9 cellular contexts compared by ENCODE assay signal in genomic region chr14:50038398-50039119, GRCh38.
A peak's percentile ranks its signal among the peaks of the same experiment; 100 is the strongest.
DNase-seq lines count a peak whose midpoint lies in the region; ATAC-seq, FAIRE-seq and TF ChIP-seq lines count a peak whose summit lies in the region.
"Had no signal": no experiment of that assay in that cellular context is flagged by ENCODE, and none has a peak within 500 bp of the region (broad histone marks: within the 10 kb centered on the region; RNA-seq: fewer than 3 reads in every experiment).

No MANE protein-coding gene starts in this region.

- no peaks in the 10 kb centered on the region for H3K27me3 ChIP-seq in BLaER1
- no peaks in the 10 kb centered on the region for H3K27me3 ChIP-seq in H1 (replicated peaks in 1 of 4; ENCODE audit: control insufficient read depth in 3 of 4, extremely low read depth in 1 of 4, insufficient read depth in 3 of 4, low read length in 3 of 4)

- H3K79me1 ChIP-seq in H1 (ENCODE audit: low read depth, low read length) = no peaks in the 10 kb centered on the region

- no peak for FAIRE-seq in H1 (lab: Jason Lieb, UNC)

- H3K36me3 ChIP-seq in BLaER1 = no peaks in the 10 kb centered on the region
- no peaks in the 10 kb centered on the region for H3K36me3 ChIP-seq in H1 (ENCODE audit: control insufficient read depth in 2 of 4, insufficient read depth in 4 of 4, low read length in 3 of 4)

- H3K4me2 ChIP-seq in BLaER1 = peak overlapping the region; percentile 51
- no peak overlapping the region for H3K4me2 ChIP-seq in H1 (ENCODE audit: insufficient read depth in 1 of 2, low read depth in 2 of 2, low read length in 2 of 2)

- H3K23me2 ChIP-seq in H1 (ENCODE audit: low read depth, low read length) = no peaks in the 10 kb centered on the region

- TF ChIP-seq EP300 in H1 (IDR thresholded peaks at IDR 0.05; ENCODE audit: borderline replicate concordance in 1 of 2, low read depth in 2 of 2, low read length in 2 of 2) = no peak

- no peak overlapping the region for H2BK15ac ChIP-seq in H1 (ENCODE audit: low read length)

- H2AK5ac ChIP-seq in H1 (ENCODE audit: low read depth, low read length) = no peak overlapping the region

- H2BK12ac ChIP-seq in H1 (ENCODE audit: low read depth, low read length) = no peak overlapping the region

- H3K4me3 ChIP-seq in BLaER1 (no peak overlapping the region), H1 (ENCODE audit: extremely low read depth in 1 of 4, insufficient read depth in 2 of 4, low read depth in 3 of 4, low read length in 4 of 4) (no peak overlapping the region)

- H3K9me3 ChIP-seq in BLaER1 = no peaks in the 10 kb centered on the region
- no peaks in the 10 kb centered on the region for H3K9me3 ChIP-seq in T-helper 17 cell (ENCODE audit: control insufficient read depth, low read length, poor library complexity, severe bottlenecking)
- no peaks in the 10 kb centered on the region for H3K9me3 ChIP-seq in H1 (ENCODE audit: insufficient read depth in 2 of 2, low read depth in 1 of 2, low read length in 1 of 2)

- H4K5ac ChIP-seq in H1 (ENCODE audit: insufficient read length, low read depth, low read length) = no peak overlapping the region

- H3K27me3 Mint-ChIP-seq in T-helper 17 cell = no peaks in the 10 kb centered on the region

- H3K56ac ChIP-seq in H1 (replicated peaks; ENCODE audit: insufficient read length, low read depth, low read length) = no peak overlapping the region

- H4K91ac ChIP-seq in H1 (replicated peaks; ENCODE audit: insufficient read length, low read length) = no peak overlapping the region

- no peak for TF ChIP-seq POLR2A in H1 (IDR thresholded peaks at IDR 0.05; ENCODE audit: control extremely low read depth in 1 of 2, low read depth in 2 of 2, low read length in 2 of 2)

- no peak overlapping the region for H3K4ac ChIP-seq in H1 (replicated peaks; ENCODE audit: insufficient read length, low read depth, low read length)

- CTCF ChIA-PET in H1 (lab: Charles Lee; ENCODE audit: partially characterized antibody) = interaction anchor here (0.8 to 3.3 kb wide), 8 partner anchors 8 to 68 kb away, joined by 3 to 9 read pairs (median 4); no protein-coding TSS in a partner anchor

- H3K79me2 ChIP-seq in H1 (ENCODE audit: control insufficient read depth in 1 of 2, insufficient read depth in 2 of 2, low read length in 2 of 2) = no peaks in the 10 kb centered on the region
- H3K79me2 ChIP-seq: parathyroid adenoma had no signal

- H3K27ac ChIP-seq in BLaER1 (no peak overlapping the region), H1 (ENCODE audit: low read depth, low read length) (no peak overlapping the region)
- H3K27ac ChIP-seq: parathyroid adenoma had no signal

- H3K36me3 Mint-ChIP-seq in T-helper 17 cell (ENCODE audit: low read depth) = no peaks in the 10 kb centered on the region

- peak; percentile 75 for ATAC-seq in GM19328 (IDR thresholded peaks at IDR 0.05; ENCODE audit: unreplicated experiment)
- ATAC-seq in HG03280 (IDR thresholded peaks at IDR 0.05; ENCODE audit: unreplicated experiment) = peak; percentile 80
- ATAC-seq in T-helper 17 cell = peak; percentile 49

- H4K20me1 ChIP-seq in BLaER1 (no peaks in the 10 kb centered on the region), H1 (replicated peaks in 1 of 2; ENCODE audit: control insufficient read depth in 1 of 2, insufficient read depth in 2 of 2, low read length in 2 of 2) (no peaks in the 10 kb centered on the region)

- no peak overlapping the region for H2BK120ac ChIP-seq in H1 (replicated peaks; ENCODE audit: low read depth, low read length)

- no peak overlapping the region for H2BK5ac ChIP-seq in H1 (ENCODE audit: low read depth, low read length)

- H3K4me1 ChIP-seq in BLaER1 (peaks cover 40% of the 10 kb centered on the region), H1 (replicated peaks in 1 of 4; ENCODE audit: control insufficient read depth in 3 of 4, insufficient read depth in 4 of 4, low read length in 3 of 4) (no peaks in the 10 kb centered on the region)

- H4K8ac ChIP-seq in H1 (ENCODE audit: extremely low read depth, insufficient read depth, low read length) = no peak overlapping the region

- no peak overlapping the region for H3K9ac ChIP-seq in BLaER1
- no peak overlapping the region for H3K9ac ChIP-seq in H1 (replicated peaks in 1 of 4; ENCODE audit: extremely low read depth in 1 of 4, low read depth in 3 of 4, low read length in 3 of 4)
- H3K9ac ChIP-seq: parathyroid adenoma had no signal

- H2AFZ ChIP-seq in H1 (ENCODE audit: low read length) = no peak overlapping the region
- H2AFZ ChIP-seq: parathyroid adenoma had no signal

- peak in 1 of 2 experiments; percentile 38; a peak in 1 of 4 replicates for TF ChIP-seq RAD21 in H1 (IDR thresholded peaks at IDR 0.05 in 1 of 2, conservative IDR thresholded peaks at IDR 0.05 in 1 of 2; ENCODE audit: low read depth in 2 of 2, low read length in 2 of 2)

- peaks cover 44% of the 10 kb centered on the region for H3K4me1 Mint-ChIP-seq in T-helper 17 cell

- TF ChIP-seq CTCF in H1 (IDR thresholded peaks at IDR 0.05; ENCODE audit: control extremely low read depth in 1 of 3, insufficient read depth in 1 of 3, low read depth in 1 of 3, low read length in 3 of 3) = peak in 2 of 3 experiments; percentile 8 to 17; a peak in 1 of 4 replicates

- H3K23ac ChIP-seq in H1 (ENCODE audit: insufficient read length) = no peak overlapping the region

- DNase-seq in T-helper 17 cell (no peak), H1 (ENCODE audit: low read depth in 1 of 2, low spot score in 2 of 2) (no peak), renal cortical epithelial cell (ENCODE audit: low read depth) (peak; percentile 81), NCI-H1436 treated with DMSO at 0.1 percent for 48 hours (lab: John Stamatoyannopoulos, UW) (no peak), activated gamma-delta T cell (lab: John Stamatoyannopoulos, UW) (no peak)

- peak overlapping the region; percentile 86 for H3K4me3 Mint-ChIP-seq in T-helper 17 cell

- no peak overlapping the region for H3K14ac ChIP-seq in H1 (ENCODE audit: insufficient read length)

- H2BK20ac ChIP-seq in H1 (ENCODE audit: low read length) = no peak overlapping the region

- 87% methylated on average over 4 of the region's 4 CpGs; no CpG with 5 or more reads in 1 of the 2 experiments for WGBS in H1 (ENCODE audit: extremely low coverage in 1 of 2, insufficient coverage in 1 of 2, insufficient read length in 1 of 2, insufficient replicate concordance in 2 of 2, low coverage in 1 of 2, low lambda C conversion rate in 2 of 2, missing lambda C conversion rate in 1 of 2), 2 experiments

- POLR2A ChIA-PET in H1 (lab: Charles Lee; ENCODE audit: partially characterized antibody) = no interaction called here

- peak overlapping the region; percentile 90 for H3K27ac Mint-ChIP-seq in T-helper 17 cell

- H3K18ac ChIP-seq in H1 (ENCODE audit: extremely low read depth, low read length) = no peak overlapping the region

TF ChIP-seq in H1, 55 proteins besides CTCF, POLR2A, EP300 and RAD21:
- TF ChIP-seq GABPA (IDR thresholded peaks at IDR 0.05; ENCODE audit: borderline replicate concordance, insufficient read depth, low read length) = no peak
- TF ChIP-seq TEAD4 (IDR thresholded peaks at IDR 0.05; ENCODE audit: low read depth, low read length) = no peak
- TF ChIP-seq TAF1 (IDR thresholded peaks at IDR 0.05; ENCODE audit: low read depth, low read length) = no peak
